In genomic region chr10:116853287-116853686, GRCh38 we compare ENCODE assay signal across 30 cellular contexts. TPM values are rescaled to one million over a fixed set of nuclear protein-coding genes. Genes with fewer than 3 reads are reported as not detected.
"Had no signal": no experiment of that assay in that cellular context is flagged by ENCODE, and none has a peak within 500 bp of the region (broad histone marks: within the 10 kb centered on the region; RNA-seq: fewer than 3 reads in every experiment).

No MANE protein-coding gene starts in this region.

- H3K4me3 Mint-ChIP-seq: dendritic cell treated with granulocyte-macrophage colony-stimulating factor and Interleukin-4, amounts not matched to agents 40 ng/mL and 50 ng/mL, for 4 days; effector memory CD8-positive, alpha-beta T cell; endodermal cell had no signal

- H3K4me2 ChIP-seq: hepatocyte had no signal

- H3K4me1 ChIP-seq: colonic mucosa had no signal

- H3K36me3 ChIP-seq: colonic mucosa, esophagus muscularis mucosa, esophagus squamous epithelium, gastrocnemius medialis, gastroesophageal sphincter, heart left ventricle, heart right ventricle had no signal

- H3K4me3 ChIP-seq: colonic mucosa, coronary artery, dorsolateral prefrontal cortex, esophagus muscularis mucosa, esophagus squamous epithelium, gastrocnemius medialis, gastroesophageal sphincter, heart left ventricle, heart right ventricle, hepatocyte had no signal

- H3K9me3 ChIP-seq: colonic mucosa, esophagus muscularis mucosa, esophagus squamous epithelium, gastrocnemius medialis, gastroesophageal sphincter had no signal

- ATAC-seq: effector memory CD8-positive, alpha-beta T cell; esophagus mucosa; foreskin keratinocyte; gastrocnemius medialis; gastroesophageal sphincter; heart left ventricle; heart right ventricle had no signal

- DNase-seq: colonic mucosa; cortex of kidney; dermis blood vessel endothelial cell; dorsolateral prefrontal cortex; effector CD4-positive, alpha-beta T cell; effector CD8-positive, alpha-beta T cell; effector memory CD4-positive, alpha-beta T cell; effector memory CD8-positive, alpha-beta T cell; endodermal cell; erythroblast; esophagus squamous epithelium; foreskin fibroblast; foreskin keratinocyte; foreskin melanocyte; gastrocnemius medialis; glutamatergic neuron; head of caudate nucleus; heart left ventricle; heart right ventricle had no signal

- H2AFZ ChIP-seq: hepatocyte had no signal

- H3K27me3 ChIP-seq: colonic mucosa, dorsolateral prefrontal cortex, esophagus muscularis mucosa, foreskin keratinocyte, gastroesophageal sphincter, hepatocyte had no signal

- H3K79me2 ChIP-seq: hepatocyte had no signal

- H3K9me3 Mint-ChIP-seq: effector memory CD8-positive, alpha-beta T cell had no signal

- H3K27ac Mint-ChIP-seq: dendritic cell treated with granulocyte-macrophage colony-stimulating factor and Interleukin-4, amounts not matched to agents 40 ng/mL and 50 ng/mL, for 4 days; effector memory CD8-positive, alpha-beta T cell; endodermal cell had no signal

- H3K27ac ChIP-seq: colonic mucosa, coronary artery, dorsolateral prefrontal cortex, epithelial cell of prostate, esophagus muscularis mucosa, esophagus squamous epithelium, foreskin keratinocyte, gastrocnemius medialis, gastroesophageal sphincter, heart left ventricle, heart right ventricle, hepatocyte had no signal

RNA-seq across cellular contexts. Expression of gene ENO4, which starts 4.0 kb away (rescaled TPM):
- total RNA-seq: colonic mucosa, dermis blood vessel endothelial cell, endothelial cell of umbilical vein, epithelial cell of proximal tubule, esophagus mucosa, fibroblast of villous mesenchyme, gastrocnemius medialis, glomerular endothelial cell had no signal
- polyA plus RNA-seq: heart right ventricle had no signal
